ENCODE assay signal across 7 cellular contexts in the genomic region with DNA sequence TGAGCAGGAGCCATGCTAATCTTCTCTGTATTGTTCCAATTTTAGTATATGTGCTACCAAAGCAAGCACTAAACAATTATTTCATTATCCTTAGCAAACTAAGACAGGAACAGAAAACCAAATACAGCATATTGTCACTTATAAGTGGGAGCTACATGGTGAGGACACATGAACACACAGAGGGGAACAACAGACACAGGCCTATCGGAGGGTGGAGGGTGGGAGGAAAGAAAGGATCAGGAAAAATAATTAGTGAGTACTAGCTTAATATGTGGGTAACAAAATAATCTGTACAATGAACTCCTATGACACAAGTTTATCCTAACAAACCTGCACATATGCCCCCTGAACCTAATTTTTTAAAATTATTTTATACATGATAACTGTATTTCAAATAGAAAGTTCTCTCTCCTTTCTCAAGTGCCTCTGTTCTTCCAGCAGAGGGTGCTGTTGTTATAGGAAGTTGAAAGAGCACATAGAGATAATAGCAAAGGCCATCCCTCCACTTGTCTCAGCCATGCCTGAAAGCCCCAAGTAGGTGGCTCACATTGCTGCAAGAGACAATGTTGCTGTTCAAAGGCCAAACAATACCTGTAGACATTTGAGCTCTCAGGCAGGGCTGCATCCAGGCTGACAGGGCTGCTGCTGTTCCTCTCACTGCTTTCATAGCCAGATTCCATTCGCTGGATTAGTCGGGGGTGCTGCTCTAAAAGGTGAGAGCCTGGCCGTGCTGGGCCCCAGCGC. TPM values are rescaled to one million over a fixed set of nuclear protein-coding genes. Genes with fewer than 3 reads are reported as not detected.
DNase-seq lines count a peak whose midpoint lies in the region; ATAC-seq and TF ChIP-seq lines count a peak whose summit lies in the region.

No MANE protein-coding gene starts in this region.

- H3K36me3 ChIP-seq in MG63 (0 out of 2 replicates have a peak, but pooled peaks cover 5% of the 10 kb centered on the region), RWPE2 (ENCODE audit: low read depth) (no peaks in the 10 kb centered on the region; the same call in 1 of the 2 replicates), uterus (no peaks in the 10 kb centered on the region)

- DNase-seq in MG63 (peak; percentile 4), RWPE2 (ENCODE audit: low spot score) (no peak), foreskin melanocyte (peak; percentile 61), osteocyte (ENCODE audit: extremely low spot score, unreplicated experiment) (no peak), uterus (peak; percentile 29 to 67)
- DNase-seq in activated gamma-delta T cell treated with anti-CD3 and anti-CD28 coated beads, Interleukin-2, amount 50 U/mL, for 16 hours (ENCODE audit: low read depth) = peak; percentile 22

- intact Hi-C loops in uterus (cut with DNase I; ENCODE audit: low total_unique reads) = loop anchor here (5.0 kb wide), 1 partner anchor 113 kb away; the partner anchor contains the start of gene MYOZ1

- TF ChIP-seq CTCF in GM12875 (IDR thresholded peaks at IDR 0.05; ENCODE audit: borderline replicate concordance, insufficient read depth, low read depth, low read length) = peak; percentile 49; the same call in 1 of the 2 replicates
- TF ChIP-seq CTCF in RWPE2 (IDR thresholded peaks at IDR 0.05; ENCODE audit: poor library complexity, severe bottlenecking) = peak; percentile 89
- peak; percentile 87 for TF ChIP-seq CTCF in osteocyte (IDR thresholded peaks at IDR 0.05)
- TF ChIP-seq CTCF in uterus (IDR thresholded peaks at IDR 0.05) = peak; percentile 81 to 92 (median 90)

- H3K36me3 Mint-ChIP-seq in osteocyte (ENCODE audit: unreplicated experiment) = no peaks in the 10 kb centered on the region

- no peaks in the 10 kb centered on the region for H3K9me3 Mint-ChIP-seq in osteocyte (ENCODE audit: unreplicated experiment)

- H3K4me3 ChIP-seq in GM12875 (ENCODE audit: low read depth, low read length) = no peak overlapping the region
- H3K4me3 ChIP-seq in MG63 = no peak overlapping the region
- H3K4me3 ChIP-seq in RWPE2 (ENCODE audit: severe bottlenecking) = no peak overlapping the region
- no peak overlapping the region for H3K4me3 ChIP-seq in uterus

- no peaks in the 10 kb centered on the region for H3K4me1 ChIP-seq in RWPE2 (ENCODE audit: insufficient read depth, poor library complexity, severe bottlenecking)
- no peaks in the 10 kb centered on the region for H3K4me1 ChIP-seq in uterus

- TF ChIP-seq POLR2A in uterus (IDR thresholded peaks at IDR 0.05) = no peak

- H3K27ac Mint-ChIP-seq in osteocyte (ENCODE audit: unreplicated experiment) = no peak overlapping the region

- H3K9me3 ChIP-seq in MG63 (no peaks in the 10 kb centered on the region), RWPE2 (ENCODE audit: severe bottlenecking) (no peaks in the 10 kb centered on the region), uterus (no peaks in the 10 kb centered on the region)

- H3K4me3 Mint-ChIP-seq in osteocyte (ENCODE audit: unreplicated experiment) = no peak overlapping the region

- H3K27me3 ChIP-seq in MG63 (no peaks in the 10 kb centered on the region), RWPE2 (ENCODE audit: insufficient read depth, poor library complexity, severe bottlenecking) (no peaks in the 10 kb centered on the region), uterus (no peaks in the 10 kb centered on the region)

- H3K4me1 Mint-ChIP-seq in osteocyte (ENCODE audit: unreplicated experiment) = no peaks in the 10 kb centered on the region

- H3K27ac ChIP-seq in RWPE2 (ENCODE audit: poor library complexity, severe bottlenecking) (no peak overlapping the region), uterus (no peak overlapping the region)

- H3K27me3 Mint-ChIP-seq in osteocyte (ENCODE audit: unreplicated experiment) = no peaks in the 10 kb centered on the region

- peak; percentile 72; the same call in 2 of the 3 replicates for ATAC-seq in RWPE2 (ENCODE audit: low read depth)

RNA-seq across cellular contexts. Expression of gene PPP3CB, which starts 33.4 kb away (rescaled TPM):
- 5.9 and 14.5 TPM in 2 replicates for total RNA-seq in MG63 (2014; rRNA removed; shearing (Covaris generic); ENCODE audit: low replicate concordance)
- 65.5 and 65.6 TPM in 2 replicates for total RNA-seq in osteocyte
- total RNA-seq in uterus = 10 to 100 TPM; 40.0 to 80.5 (median 70.1) TPM

Comparison
In these comparisons a context has a peak if more than half of its experiments do, and no peak if none do; other contexts are left out.
1. DNase-seq: peak in MG63 (single experiment), activated gamma-delta T cell treated with anti-CD3 and anti-CD28 coated beads, Interleukin-2, amount 50 U/mL, for 16 hours (single experiment), foreskin melanocyte (single experiment) and uterus (2 of 2); none in RWPE2 (single experiment) and osteocyte (single experiment).
2. Peak in every context shown above with its lines, with median percentiles within 50 percentile points of each other: CTCF ChIP-seq.